In the genomic region with DNA sequence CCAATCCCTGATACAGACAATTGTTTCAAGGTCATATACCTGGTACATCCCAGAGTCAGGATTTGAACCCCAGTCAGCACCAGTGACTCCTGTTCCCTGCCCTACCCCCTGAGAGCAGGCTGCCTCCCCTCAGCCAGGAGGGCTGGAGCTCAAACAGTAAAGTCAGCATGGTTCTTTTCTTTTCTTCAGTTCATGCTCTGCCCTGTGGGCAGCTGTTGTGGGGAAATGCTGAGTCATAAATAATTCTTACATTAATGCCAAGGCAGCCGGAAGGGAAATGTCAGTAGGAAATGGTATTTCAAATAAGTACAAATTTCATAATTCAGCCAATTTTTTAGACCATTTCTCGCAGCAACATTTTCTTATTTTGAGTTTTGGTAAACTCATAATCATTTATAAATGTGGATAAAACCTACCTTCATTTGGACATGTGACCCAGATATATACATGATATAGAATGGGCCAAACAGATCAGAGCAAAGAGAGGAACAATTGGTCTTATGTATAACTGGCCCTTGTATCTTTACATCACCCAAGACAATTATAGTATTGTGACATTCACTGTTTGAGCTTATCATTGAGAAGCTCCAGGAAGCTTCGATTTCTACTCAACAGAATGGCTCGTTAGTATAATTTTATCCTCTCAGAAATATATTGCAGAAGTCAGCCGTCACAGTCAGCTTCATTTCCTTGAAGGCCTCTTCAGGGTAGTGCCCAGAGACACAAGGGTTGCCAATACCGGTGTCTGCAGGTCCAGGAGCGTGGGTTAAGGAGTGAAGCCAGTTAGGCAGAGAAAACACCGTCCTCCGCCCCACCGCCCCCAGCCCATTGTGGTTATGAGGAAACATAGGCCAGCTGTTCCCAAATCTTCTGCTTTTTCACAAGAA, we compare ENCODE assay signal across 8 cellular contexts. TPM values are rescaled to one million over a fixed set of nuclear protein-coding genes. Genes with fewer than 3 reads are reported as not detected.
DNase-seq lines count a peak whose midpoint lies in the region; TF ChIP-seq lines count a peak whose summit lies in the region.

No MANE protein-coding gene starts in this region.

- H3K4me3 ChIP-seq in HEK293 (ENCODE audit: low read depth, low read length) (no peak overlapping the region), testis (no peak overlapping the region)

- no peaks in the 10 kb centered on the region for H3K36me3 ChIP-seq in HEK293 (ENCODE audit: control insufficient read depth in 2 of 2, insufficient read depth in 1 of 2, low read length in 2 of 2)
- H3K36me3 ChIP-seq in testis (ENCODE audit: low read depth, missing control alignments) = no peaks in the 10 kb centered on the region

- no peaks in the 10 kb centered on the region for H3K4me1 ChIP-seq in HEK293 (ENCODE audit: control insufficient read depth, insufficient read depth, low read length)
- H3K4me1 ChIP-seq in testis = no peaks in the 10 kb centered on the region

- intact Hi-C loops in testis (cut with DNase I; ENCODE audit: low total_unique reads) = no loop called here

- POLR2A ChIA-PET in HEK293 (lab: Yijun Ruan, JAX) = interaction anchor here (1.1 kb wide), 1 partner anchor 49 kb away, joined by 5 read pairs; no protein-coding TSS in a partner anchor

- no peak for TF ChIP-seq CTCF in HEK293 (tag by site-specific recombination; IDR thresholded peaks at IDR 0.05)
- no peak for TF ChIP-seq CTCF in testis (IDR thresholded peaks at IDR 0.05)

- H3K9me3 ChIP-seq in HEK293 (ENCODE audit: control insufficient read depth, insufficient read depth, low read depth, low read length) = no peaks in the 10 kb centered on the region
- H3K9me3 ChIP-seq in testis = no peaks in the 10 kb centered on the region

- H3K27me3 ChIP-seq in testis = no peaks in the 10 kb centered on the region

- CTCF ChIA-PET in HEK293 (lab: Yijun Ruan, JAX) = interaction anchor here (0.6 to 1.7 kb wide), 3 partner anchors 10 to 286 kb away, joined by 3 to 7 read pairs (median 3); no protein-coding TSS in a partner anchor

- peak; percentile 27 for DNase-seq in DMS 273 treated with DMSO at 0.1 percent for 48 hours (lab: John Stamatoyannopoulos, UW)
- peak; percentile 77 for DNase-seq in RPMI7951 (ENCODE audit: low read depth)
- DNase-seq in erythroblast (lab: John Stamatoyannopoulos, UW) = peak; percentile 31 to 50
- peak; percentile 42 for DNase-seq in retina
- DNase-seq in testis = no peak
- DNase-seq in activated effector memory CD4-positive, alpha-beta T cell treated with Interleukin-2 at 50 U/mL for 16 hours = no peak
- DNase-seq in D341Med (ENCODE audit: low spot score) = no peak

- TF ChIP-seq POLR2A in erythroblast (IDR thresholded peaks at IDR 0.05; ENCODE audit: low read length) (no peak), testis (IDR thresholded peaks at IDR 0.05) (no peak)

- 58 to 61% methylated on average over 10 of the region's 10 CpGs for WGBS in testis, 2 donors

- no peak overlapping the region for H3K27ac ChIP-seq in HEK293 (ENCODE audit: extremely low read depth, low read depth, low read length)
- H3K27ac ChIP-seq in testis = no peak overlapping the region

TF ChIP-seq in HEK293, 187 proteins besides CTCF, POLR2A, EP300 and RAD21:
- TF ChIP-seq ZBTB8A (tag by site-specific recombination; IDR thresholded peaks at IDR 0.05) (no peak), ZIC2 (tag by site-specific recombination; IDR thresholded peaks at IDR 0.05) (peak; percentile 50)
- TF ChIP-seq, protein P1, sequence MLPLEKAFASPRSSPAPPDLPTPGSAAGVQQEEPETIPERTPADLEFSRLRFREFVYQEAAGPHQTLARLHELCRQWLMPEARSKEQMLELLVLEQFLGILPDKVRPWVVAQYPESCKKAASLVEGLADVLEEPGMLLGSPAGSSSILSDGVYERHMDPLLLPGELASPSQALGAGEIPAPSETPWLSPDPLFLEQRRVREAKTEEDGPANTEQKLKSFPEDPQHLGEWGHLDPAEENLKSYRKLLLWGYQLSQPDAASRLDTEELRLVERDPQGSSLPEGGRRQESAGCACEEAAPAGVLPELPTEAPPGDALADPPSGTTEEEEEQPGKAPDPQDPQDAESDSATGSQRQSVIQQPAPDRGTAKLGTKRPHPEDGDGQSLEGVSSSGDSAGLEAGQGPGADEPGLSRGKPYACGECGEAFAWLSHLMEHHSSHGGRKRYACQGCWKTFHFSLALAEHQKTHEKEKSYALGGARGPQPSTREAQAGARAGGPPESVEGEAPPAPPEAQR (tag by site-specific recombination; IDR thresholded peaks at IDR 0.05) = no peak

RNA-seq across cellular contexts. Expression of a gene that starts 28.0 kb away (rescaled TPM):
- not detected in 2 replicates for total RNA-seq in RPMI7951 (2014; rRNA removed; shearing (Covaris generic))
- not detected for total RNA-seq in testis
- polyA plus RNA-seq in testis (ENCODE audit: insufficient read depth, low read depth, low replicate concordance) = not detected

RNA-seq across cellular contexts. Expression of a gene that starts 36.7 kb away (rescaled TPM):
- not detected in 2 replicates for total RNA-seq in RPMI7951 (2014; rRNA removed; shearing (Covaris generic))
- total RNA-seq in testis = 1 to 10 TPM in 1 of 2 donors, under 1 TPM in 1; 0.79 to 2.2 TPM
- 5.5 TPM for polyA plus RNA-seq in testis (ENCODE audit: insufficient read depth, low read depth, low replicate concordance)

RNA-seq across cellular contexts. Expression of a gene that starts 56.2 kb away (rescaled TPM):
- 85.0 and 120 TPM in 2 replicates for total RNA-seq in RPMI7951 (2014; rRNA removed; shearing (Covaris generic))
- 100 to 1,000 TPM; 126 to 135 TPM for total RNA-seq in testis
- polyA plus RNA-seq in testis (ENCODE audit: insufficient read depth, low read depth, low replicate concordance) = 192 TPM

Comparison
In these comparisons a context has a peak if more than half of its experiments do, and no peak if none do; other contexts are left out.
1. DNase-seq: peak in DMS 273 treated with DMSO at 0.1 percent for 48 hours (single experiment), RPMI7951 (single experiment), erythroblast (2 of 2) and retina (single experiment); none in testis (single experiment), activated effector memory CD4-positive, alpha-beta T cell treated with Interleukin-2 at 50 U/mL for 16 hours (single experiment) and D341Med (single experiment).